10 cellular contexts compared by ENCODE assay signal in the genomic region with DNA sequence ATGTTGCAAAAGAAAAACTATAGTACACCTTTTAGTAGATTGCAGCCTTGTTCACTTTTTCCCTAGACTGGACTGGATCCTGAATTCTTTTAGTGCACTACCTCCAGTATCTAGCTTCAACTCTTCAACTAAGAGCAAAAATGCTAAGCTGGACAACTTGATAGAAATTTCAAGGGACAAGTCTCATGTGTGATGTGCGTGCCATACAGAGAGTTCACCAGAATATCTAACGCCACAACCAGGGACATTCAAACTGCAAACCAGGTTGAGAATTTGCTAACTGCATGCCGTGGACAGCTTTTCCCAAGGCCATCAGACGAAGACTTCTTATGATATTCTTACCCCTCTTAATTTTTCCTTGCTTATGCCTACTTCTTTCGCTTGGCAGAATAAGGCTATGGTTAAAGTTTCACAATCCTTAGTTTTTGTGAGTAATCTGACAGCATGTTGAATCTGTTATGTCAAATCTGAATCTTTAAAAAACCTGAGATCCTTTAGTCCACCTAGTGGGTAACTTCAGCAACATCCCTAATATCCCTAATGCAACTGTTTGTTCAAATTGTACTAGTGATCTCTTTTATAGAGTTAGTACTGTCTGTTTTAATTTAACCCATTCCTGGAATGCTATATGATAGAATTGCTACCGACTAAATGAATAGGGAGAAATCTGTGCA.
DNase-seq lines count a peak whose midpoint lies in the region; TF ChIP-seq lines count a peak whose summit lies in the region.
"Had no signal": no experiment of that assay in that cellular context is flagged by ENCODE, and none has a peak within 500 bp of the region (broad histone marks: within the 10 kb centered on the region; RNA-seq: fewer than 3 reads in every experiment).

No MANE protein-coding gene starts in this region.

- H3K4me3 ChIP-seq in GM06990 (replicated peaks; ENCODE audit: low read depth, low read length) (no peak overlapping the region), parathyroid adenoma (ENCODE audit: low read depth, low read length) (no peak overlapping the region)
- H3K4me3 ChIP-seq: GM23338 had no signal

- H3K4me2 ChIP-seq in parathyroid adenoma (ENCODE audit: low read length): no peak overlapping the region
- H3K4me2 ChIP-seq: GM23338 had no signal

- H3K4me1 ChIP-seq in parathyroid adenoma: no peaks in the 10 kb centered on the region

- H2AFZ ChIP-seq in parathyroid adenoma: no peak overlapping the region
- H2AFZ ChIP-seq: GM23338 had no signal

- no peaks in the 10 kb centered on the region for H3K79me2 ChIP-seq in parathyroid adenoma

- no peak overlapping the region for H3K27ac ChIP-seq in RWPE1
- peak overlapping the region; percentile 29 for H3K27ac ChIP-seq in parathyroid adenoma

- H3K27me3 ChIP-seq in GM06990 (replicated peaks; ENCODE audit: control insufficient read depth, insufficient read depth, low read length) (no peaks in the 10 kb centered on the region), parathyroid adenoma (ENCODE audit: control insufficient read depth, insufficient read depth, low read length) (no peaks in the 10 kb centered on the region)

- H3K36me3 ChIP-seq in GM06990 (ENCODE audit: control insufficient read depth, insufficient read depth, low read length): no peaks in the 10 kb centered on the region
- H3K36me3 ChIP-seq in parathyroid adenoma (ENCODE audit: control insufficient read depth, insufficient read depth, low read length): no peaks in the 10 kb centered on the region

- POLR2A ChIA-PET in RWPE1 (lab: Yijun Ruan, JAX; ENCODE audit: low non-redundant PET): no interaction called here

- no peak overlapping the region for H3K9ac ChIP-seq in parathyroid adenoma

- peak; percentile 15 for TF ChIP-seq CTCF in GM06990 (IDR thresholded peaks at IDR 0.05; ENCODE audit: insufficient read depth, low read length, poor library complexity, severe bottlenecking)
- TF ChIP-seq CTCF in RWPE1 (conservative IDR thresholded peaks at IDR 0.05; ENCODE audit: low read depth): peak; percentile 59
- TF ChIP-seq CTCF in parathyroid adenoma (IDR thresholded peaks at IDR 0.05): peak; percentile 30

- CTCF ChIA-PET in RWPE1 (lab: Yijun Ruan, JAX): interaction anchor here (0.5 to 1.4 kb wide), 4 partner anchors 68 to 452 kb away, joined by 3 to 4 read pairs (median 3); no protein-coding TSS in a partner anchor

- no peaks in the 10 kb centered on the region for H3K9me3 ChIP-seq in parathyroid adenoma (ENCODE audit: control insufficient read depth, low read length)

- DNase-seq in GM06990 (ENCODE audit: extremely low read depth, insufficient read length) (no peak), RWPE1 (ENCODE audit: low spot score) (peak; percentile 20), fibroblast of peridontal ligament (ENCODE audit: extremely low read depth) (peak; percentile 89), NOMO-1 treated with DMSO at 0.1 percent for 48 hours (lab: John Stamatoyannopoulos, UW; ENCODE audit: unreplicated experiment) (no peak), RPMI8226 (no peak), GDM1 (lab: John Stamatoyannopoulos, UW) (no peak), NOMO-1 (lab: John Stamatoyannopoulos, UW; ENCODE audit: unreplicated experiment in 2 of 2) (no peak)
- DNase-seq: stimulated activated CD4-positive, alpha-beta T cell treated with anti-CD3 and anti-CD28 coated beads, Interleukin-15, amount 100 ng/mL, for 24 hours had no signal

Comparison
In these comparisons a context has a peak if more than half of its experiments do, and no peak if none do; other contexts are left out.
1. DNase-seq: peak in RWPE1 (single experiment) and fibroblast of peridontal ligament (single experiment); none in GM06990 (single experiment), NOMO-1 treated with DMSO at 0.1 percent for 48 hours (single experiment), RPMI8226 (single experiment), GDM1 (single experiment) and NOMO-1 (0 of 2).
2. Peak in every context shown above with its lines, with median percentiles within 50 percentile points of each other: CTCF ChIP-seq.